8 cellular contexts compared by ENCODE assay signal in genomic region chr15:70141376-70142071, GRCh38. TPM values are rescaled to one million over a fixed set of nuclear protein-coding genes. Genes with fewer than 3 reads are reported as not detected.
A peak's percentile ranks its signal among the peaks of the same experiment; 100 is the strongest.
DNase-seq lines count a peak whose midpoint lies in the region; ATAC-seq and TF ChIP-seq lines count a peak whose summit lies in the region.

No MANE protein-coding gene starts in this region.

- H3K4me1 ChIP-seq in lower lobe of right lung: peaks cover 40% of the 10 kb centered on the region
- H3K4me1 ChIP-seq in upper lobe of left lung: peaks cover 34 to 39% (median 37%) of the 10 kb centered on the region in 4 donors
- peaks cover 11% of the 10 kb centered on the region for H3K4me1 ChIP-seq in neural progenitor cell

- peak overlapping the region; percentile 24 for H3K4me3 ChIP-seq in lower lobe of right lung
- peak overlapping the region in 3 of 4 donors; percentile 18 to 34 (median 24) for H3K4me3 ChIP-seq in upper lobe of left lung
- no peak overlapping the region for H3K4me3 ChIP-seq in neural progenitor cell

- H3K36me3 Mint-ChIP-seq in activated naive CD4-positive, alpha-beta T cell treated with anti-CD3 and anti-CD28 coated beads, Interleukin-2, amount 50 U/mL, for 72 hours: no peaks in the 10 kb centered on the region
- no peaks in the 10 kb centered on the region for H3K36me3 Mint-ChIP-seq in activated T-cell treated with anti-CD3 and anti-CD28 coated beads, Interleukin-2, amount 50 U/mL, for 4 hours (ENCODE audit: insufficient read depth)
- H3K36me3 Mint-ChIP-seq in neural progenitor cell: no peaks in the 10 kb centered on the region

- intact Hi-C loops in lower lobe of right lung (cut with DNase I): no loop called here

- TF ChIP-seq POLR2A in upper lobe of left lung (IDR thresholded peaks at IDR 0.05): no peak

- TF ChIP-seq EP300 in upper lobe of left lung (IDR thresholded peaks at IDR 0.05): no peak

- H3K27me3 ChIP-seq in lower lobe of right lung (ENCODE audit: low read depth): no peaks in the 10 kb centered on the region
- H3K27me3 ChIP-seq in upper lobe of left lung: no peaks in the 10 kb centered on the region
- no peaks in the 10 kb centered on the region for H3K27me3 ChIP-seq in neural progenitor cell

- peak in 1 of 2 donors; percentile 61 for DNase-seq in activated naive CD4-positive, alpha-beta T cell treated with anti-CD3 and anti-CD28 coated beads, Interleukin-2, amount 50 U/mL, for 72 hours (ENCODE audit: low spot score in 2 of 2)
- no peak for DNase-seq in activated naive CD4-positive, alpha-beta T cell treated with anti-CD3 and anti-CD28 coated beads, Interleukin-2, amount 50 U/mL, for 16 hours
- DNase-seq in activated T-cell treated with anti-CD3 and anti-CD28 coated beads, Interleukin-2, amount 50 U/mL, for 4 hours: no peak
- DNase-seq in lower lobe of right lung (no peak), upper lobe of left lung (no peak), SKM-1 (lab: John Stamatoyannopoulos, UW; ENCODE audit: unreplicated experiment) (no peak), neural progenitor cell (ENCODE audit: low spot score) (no peak)

- ATAC-seq in activated naive CD4-positive, alpha-beta T cell treated with anti-CD3 and anti-CD28 coated beads, Interleukin-2, amount 50 U/mL, for 72 hours: peak in 1 of 2 donors; percentile 27
- no peak for ATAC-seq in activated T-cell treated with anti-CD3 and anti-CD28 coated beads, Interleukin-2, amount 50 U/mL, for 4 hours
- ATAC-seq in lower lobe of right lung: peak; percentile 51 to 64
- ATAC-seq in upper lobe of left lung (ENCODE audit: low FRiP score in 2 of 2): peak; percentile 20 to 41
- no peak for ATAC-seq in GM21529 (IDR thresholded peaks at IDR 0.05; ENCODE audit: unreplicated experiment)

- peaks cover 6% of the 10 kb centered on the region for H3F3A ChIP-seq in neural progenitor cell (ENCODE audit: low read depth)

- H3K36me3 ChIP-seq in lower lobe of right lung (no peaks in the 10 kb centered on the region), upper lobe of left lung (no peaks in the 10 kb centered on the region), neural progenitor cell (no peaks in the 10 kb centered on the region)

- H3K27ac Mint-ChIP-seq in activated naive CD4-positive, alpha-beta T cell treated with anti-CD3 and anti-CD28 coated beads, Interleukin-2, amount 50 U/mL, for 72 hours: peak overlapping the region; percentile 34 to 83
- no peak overlapping the region for H3K27ac Mint-ChIP-seq in neural progenitor cell

- peaks cover 23% of the 10 kb centered on the region for H3K27me3 Mint-ChIP-seq in activated T-cell treated with anti-CD3 and anti-CD28 coated beads, Interleukin-2, amount 50 U/mL, for 4 hours (ENCODE audit: low read depth)
- H3K27me3 Mint-ChIP-seq in neural progenitor cell (ENCODE audit: insufficient read depth, low read depth): peaks cover 14% of the 10 kb centered on the region

- no peaks in the 10 kb centered on the region for H3K9me3 Mint-ChIP-seq in activated naive CD4-positive, alpha-beta T cell treated with anti-CD3 and anti-CD28 coated beads, Interleukin-2, amount 50 U/mL, for 72 hours
- H3K9me3 Mint-ChIP-seq in activated T-cell treated with anti-CD3 and anti-CD28 coated beads, Interleukin-2, amount 50 U/mL, for 4 hours: no peaks in the 10 kb centered on the region
- no peaks in the 10 kb centered on the region for H3K9me3 Mint-ChIP-seq in neural progenitor cell

- H2AFZ ChIP-seq in neural progenitor cell (replicated peaks): no peak overlapping the region

- TF ChIP-seq CTCF in lower lobe of right lung (IDR thresholded peaks at IDR 0.05): no peak
- TF ChIP-seq CTCF in upper lobe of left lung (IDR thresholded peaks at IDR 0.05): no peak
- TF ChIP-seq CTCF in neural progenitor cell (IDR thresholded peaks at IDR 0.05): no peak

- no peak overlapping the region for H3K4me2 ChIP-seq in neural progenitor cell

- H3K9ac ChIP-seq in neural progenitor cell: no peak overlapping the region

- H3K79me2 ChIP-seq in neural progenitor cell (ENCODE audit: low read depth): no peaks in the 10 kb centered on the region

- H4K20me1 ChIP-seq in neural progenitor cell (ENCODE audit: low read depth): no peaks in the 10 kb centered on the region

- H3K4me3 Mint-ChIP-seq in activated T-cell treated with anti-CD3 and anti-CD28 coated beads, Interleukin-2, amount 50 U/mL, for 4 hours: peak overlapping the region; percentile 47
- no peak overlapping the region for H3K4me3 Mint-ChIP-seq in neural progenitor cell

- H3K9me3 ChIP-seq in lower lobe of right lung (no peaks in the 10 kb centered on the region), upper lobe of left lung (no peaks in the 10 kb centered on the region), neural progenitor cell (ENCODE audit: low read depth) (no peaks in the 10 kb centered on the region)

- H3K4me1 Mint-ChIP-seq in activated T-cell treated with anti-CD3 and anti-CD28 coated beads, Interleukin-2, amount 50 U/mL, for 4 hours (ENCODE audit: low read depth): peaks cover 36% of the 10 kb centered on the region
- peaks cover 37% of the 10 kb centered on the region for H3K4me1 Mint-ChIP-seq in neural progenitor cell

- H3K27ac ChIP-seq in lower lobe of right lung: no peak overlapping the region
- peak overlapping the region; percentile 22 to 78 (median 50) for H3K27ac ChIP-seq in upper lobe of left lung
- no peak overlapping the region for H3K27ac ChIP-seq in neural progenitor cell

- 82 to 87% methylated on average over 9 to 10 of the region's 10 CpGs for WGBS in upper lobe of left lung, 2 donors

RNA-seq across cellular contexts. Expression of gene TLE3, which starts 43.8 kb away (rescaled TPM):
- total RNA-seq in activated naive CD4-positive, alpha-beta T cell treated with anti-CD3 and anti-CD28 coated beads, Interleukin-2, amount 50 U/mL, for 72 hours: 100 to 1,000 TPM in 1 of 2 donors, 10 to 100 TPM in 1; 82.9 to 171 TPM
- total RNA-seq in activated T-cell treated with anti-CD3 and anti-CD28 coated beads, Interleukin-2, amount 50 U/mL, for 4 hours: 100 to 1,000 TPM; 115 to 153 (median 139) TPM
- total RNA-seq in lower lobe of right lung (63.7 TPM), upper lobe of left lung (100 to 1,000 TPM in 1 of 6 donors, 10 to 100 TPM in 5; 52.2 to 140 (median 80.6) TPM), neural progenitor cell (ENCODE audit: low replicate concordance) (22.1 and 78.5 TPM in 2 replicates)

Comparison
In these comparisons a context has a peak if more than half of its experiments do, and no peak if none do; other contexts are left out.
1. ATAC-seq: peak in lower lobe of right lung (2 of 2) and upper lobe of left lung (2 of 2); none in activated T-cell treated with anti-CD3 and anti-CD28 coated beads, Interleukin-2, amount 50 U/mL, for 4 hours (0 of 2) and GM21529 (single experiment).
2. H3K27ac ChIP-seq: peak in upper lobe of left lung (4 of 4); none in lower lobe of right lung (single experiment) and neural progenitor cell (single experiment).